2 cellular contexts compared by ENCODE assay signal in genomic region chr11:3037041-3037944, GRCh38.
TF ChIP-seq lines count a peak whose summit lies in the region.

No MANE protein-coding gene starts in this region.

TF ChIP-seq in WTC11, 78 proteins besides CTCF, POLR2A, EP300 and RAD21:
- TF ChIP-seq ZBTB43 (CRISPR knock-in tag; IDR thresholded peaks at IDR 0.05) = no peak
- no peak for TF ChIP-seq ZNF138 (CRISPR knock-in tag; conservative IDR thresholded peaks at IDR 0.05)
- no peak for TF ChIP-seq EMX1 (CRISPR knock-in tag; IDR thresholded peaks at IDR 0.05)
- no peak for TF ChIP-seq ZNF512 (CRISPR knock-in tag; IDR thresholded peaks at IDR 0.05; ENCODE audit: borderline replicate concordance)
- TF ChIP-seq CBFB (CRISPR knock-in tag; IDR thresholded peaks at IDR 0.05; ENCODE audit: low read depth) = no peak
- no peak; the same call in 1 of the 2 replicates for TF ChIP-seq FOXP1 (CRISPR knock-in tag; IDR thresholded peaks at IDR 0.05; ENCODE audit: borderline replicate concordance)
- no peak for TF ChIP-seq ATF6 (CRISPR knock-in tag; IDR thresholded peaks at IDR 0.05)
- no peak for TF ChIP-seq ZNF671 (CRISPR knock-in tag; IDR thresholded peaks at IDR 0.05)
- no peak for TF ChIP-seq ZNF281 (CRISPR knock-in tag; IDR thresholded peaks at IDR 0.05)
- TF ChIP-seq CDX4 (CRISPR knock-in tag; IDR thresholded peaks at IDR 0.05; ENCODE audit: borderline replicate concordance) = no peak
- no peak for TF ChIP-seq NR3C1 (CRISPR knock-in tag; conservative IDR thresholded peaks at IDR 0.05; ENCODE audit: low read depth)
- no peak for TF ChIP-seq ZBTB21 (CRISPR knock-in tag; IDR thresholded peaks at IDR 0.05; ENCODE audit: borderline replicate concordance)
- TF ChIP-seq ETV6 (CRISPR knock-in tag; IDR thresholded peaks at IDR 0.05) = no peak
- TF ChIP-seq TEAD1 (CRISPR knock-in tag; IDR thresholded peaks at IDR 0.05) = no peak

TF ChIP-seq in HepG2, 621 proteins besides CTCF, POLR2A, EP300 and RAD21:
- TF ChIP-seq THAP9 (CRISPR knock-in tag; IDR thresholded peaks at IDR 0.05; ENCODE audit: borderline replicate concordance) (0 out of 2 replicates have a peak, but pooled peaks have one; percentile 22), ZNF687 (CRISPR knock-in tag; IDR thresholded peaks at IDR 0.05) (peak; percentile 34), SPEN (CRISPR knock-in tag; IDR thresholded peaks at IDR 0.05; ENCODE audit: low read depth) (peak; percentile 38; the same call in 1 of the 2 replicates), ZBTB33 (CRISPR knock-in tag; IDR thresholded peaks at IDR 0.05) (peak; percentile 95), ZNF354B (CRISPR knock-in tag; IDR thresholded peaks at IDR 0.05) (no peak), ZNF362 (CRISPR knock-in tag; IDR thresholded peaks at IDR 0.05; ENCODE audit: borderline replicate concordance) (no peak), MAFF (IDR thresholded peaks at IDR 0.05; ENCODE audit: low read depth, low read length) (0 out of 2 replicates have a peak, but pooled peaks have one; percentile 18), SRF (IDR thresholded peaks at IDR 0.05; ENCODE audit: low read depth, low read length) (no peak), POLR2AphosphoS2 (IDR thresholded peaks at IDR 0.05; ENCODE audit: low read depth, low read length) (no peak), SMC3 (IDR thresholded peaks at IDR 0.05; ENCODE audit: low read length) (peak; percentile 70), STAG1 (CRISPR knock-in tag; IDR thresholded peaks at IDR 0.05) (peak; percentile 92), DR1 (CRISPR knock-in tag; IDR thresholded peaks at IDR 0.05) (no peak), ZFX (CRISPR knock-in tag; IDR thresholded peaks at IDR 0.05; ENCODE audit: low read depth) (peak; percentile 30; the same call in 1 of the 2 replicates), KAT8 (CRISPR knock-in tag; IDR thresholded peaks at IDR 0.05) (no peak), YY1 (IDR thresholded peaks at IDR 0.05; ENCODE audit: insufficient read depth, insufficient replicate concordance, low read depth, low read length) (peak; percentile 30), MAFK (conservative IDR thresholded peaks at IDR 0.05 in 1 of 2, IDR thresholded peaks at IDR 0.05 in 1 of 2; ENCODE audit: low read length in 2 of 2) (peak; percentile 25 to 61; a peak in 3 of 4 replicates), HNF1B (CRISPR knock-in tag; IDR thresholded peaks at IDR 0.05) (0 out of 2 replicates have a peak, but pooled peaks have one; percentile 30), ZKSCAN1 (IDR thresholded peaks at IDR 0.05; ENCODE audit: low read length) (peak; percentile 35; the same call in 1 of the 2 replicates), ZBTB38 (CRISPR knock-in tag; IDR thresholded peaks at IDR 0.05) (0 out of 2 replicates have a peak, but pooled peaks have one; percentile 35), MTERF4 (CRISPR knock-in tag; IDR thresholded peaks at IDR 0.05) (0 out of 2 replicates have a peak, but pooled peaks have one; percentile 49), PTBP1 (IDR thresholded peaks at IDR 0.05; ENCODE audit: low read depth, low read length, poor library complexity, severe bottlenecking) (no peak), ELK4 (CRISPR knock-in tag; IDR thresholded peaks at IDR 0.05; ENCODE audit: borderline replicate concordance) (no peak), NFATC3 (CRISPR knock-in tag; IDR thresholded peaks at IDR 0.05) (no peak)
